ENCODE assay signal across 8 cellular contexts in genomic region chr19:19665420-19665948, GRCh38. TPM values are rescaled to one million over a fixed set of nuclear protein-coding genes. Genes with fewer than 3 reads are reported as not detected.
DNase-seq lines count a peak whose midpoint lies in the region; ATAC-seq and TF ChIP-seq lines count a peak whose summit lies in the region.
"Not testable (repeated sequence)": the region's sequence is repeated elsewhere in the genome, so short reads cannot be mapped to it uniquely, and the experiment has no call there.

No MANE protein-coding gene starts in this region.

- H3K36me3 ChIP-seq in CD8-positive, alpha-beta T cell (ENCODE audit: insufficient read depth, low read length); SU-DHL-6 (ENCODE audit: low read length): not testable (repeated sequence)

- H3K79me2 ChIP-seq in SU-DHL-6 (ENCODE audit: insufficient read depth, low read length): peaks cover 43% of the 10 kb centered on the region

- peak overlapping the region; percentile 70 for H3K27ac Mint-ChIP-seq in CD8-positive, alpha-beta T cell
- not testable (repeated sequence) for H3K27ac Mint-ChIP-seq in activated CD4-positive, alpha-beta T cell treated with anti-CD3 and anti-CD28 coated beads for 36 hours
- H3K27ac Mint-ChIP-seq in activated naive CD4-positive, alpha-beta T cell treated with anti-CD3 and anti-CD28 coated beads, Interleukin-2, amount 10 ng/mL, durations not matched to agents 7 days and 5 days: peak overlapping the region; percentile 75
- peak overlapping the region in 3 of 6 donors; percentile 24 to 64 (median 53) for H3K27ac Mint-ChIP-seq in immature natural killer cell
- peak overlapping the region in 6 of 10 donors; percentile 11 to 56 (median 32) for H3K27ac Mint-ChIP-seq in naive thymus-derived CD8-positive, alpha-beta T cell
- H3K27ac Mint-ChIP-seq in stimulated activated naive B cell treated with anti-CD40 and anti-IgM and Interleukin-4, amounts not matched to agents 10 μg/mL and 1 μg/mL and 100 μg/mL, for 72 hours: peak overlapping the region; percentile 47

- not testable (repeated sequence) for H3K9me2 ChIP-seq in SU-DHL-6 (replicated peaks; ENCODE audit: insufficient read depth, low read length)

- intact Hi-C loops in CD8-positive, alpha-beta T cell (cut with DNase I, micrococcal nuclease): loop anchor here in 1 of 2 experiments (10.0 kb wide), 1 partner anchor 261 kb away; the partner anchor contains the start of gene GATAD2A
- intact Hi-C loops in activated CD4-positive, alpha-beta T cell treated with anti-CD3 and anti-CD28 coated beads for 36 hours (cut with DNase I, micrococcal nuclease): not testable (repeated sequence)

- H3K27me3 Mint-ChIP-seq in CD8-positive, alpha-beta T cell (ENCODE audit: low read depth); activated CD4-positive, alpha-beta T cell treated with anti-CD3 and anti-CD28 coated beads for 36 hours; activated T-cell treated with anti-CD3 and anti-CD28 coated beads, Interleukin-2, amount 50 U/mL, for 4 hours (ENCODE audit: low read depth); activated naive CD4-positive, alpha-beta T cell treated with anti-CD3 and anti-CD28 coated beads, Interleukin-2, amount 10 ng/mL, durations not matched to agents 7 days and 5 days; naive thymus-derived CD8-positive, alpha-beta T cell; stimulated activated naive B cell treated with anti-CD40 and anti-IgM and Interleukin-4, amounts not matched to agents 10 μg/mL and 1 μg/mL and 100 μg/mL, for 72 hours: not testable (repeated sequence)
- H3K27me3 Mint-ChIP-seq in immature natural killer cell (ENCODE audit: low read depth in 3 of 3): peaks cover 19 to 30% (median 20%) of the 10 kb centered on the region in 3 donors

- not testable (repeated sequence) for H3K4me3 ChIP-seq in CD8-positive, alpha-beta T cell (ENCODE audit: low read depth, low read length); SU-DHL-6 (ENCODE audit: insufficient read depth, low read length, poor library complexity, severe bottlenecking)

- not testable (repeated sequence) for H3K9me3 ChIP-seq in CD8-positive, alpha-beta T cell (ENCODE audit: low read length); SU-DHL-6 (ENCODE audit: insufficient read depth, low read length)

- H3K4me1 Mint-ChIP-seq in CD8-positive, alpha-beta T cell (ENCODE audit: low read depth): peaks cover 45% of the 10 kb centered on the region
- H3K4me1 Mint-ChIP-seq in activated CD4-positive, alpha-beta T cell treated with anti-CD3 and anti-CD28 coated beads for 36 hours: peaks cover 37% of the 10 kb centered on the region
- H3K4me1 Mint-ChIP-seq in activated T-cell treated with anti-CD3 and anti-CD28 coated beads, Interleukin-2, amount 50 U/mL, for 4 hours (ENCODE audit: low read depth): peaks cover 43% of the 10 kb centered on the region
- H3K4me1 Mint-ChIP-seq in activated naive CD4-positive, alpha-beta T cell treated with anti-CD3 and anti-CD28 coated beads, Interleukin-2, amount 10 ng/mL, durations not matched to agents 7 days and 5 days: peaks cover 48% of the 10 kb centered on the region
- peaks cover 52 to 54% of the 10 kb centered on the region in 2 donors for H3K4me1 Mint-ChIP-seq in immature natural killer cell
- peaks cover 21 to 60% (median 45%) of the 10 kb centered on the region in 4 donors for H3K4me1 Mint-ChIP-seq in naive thymus-derived CD8-positive, alpha-beta T cell
- H3K4me1 Mint-ChIP-seq in stimulated activated naive B cell treated with anti-CD40 and anti-IgM and Interleukin-4, amounts not matched to agents 10 μg/mL and 1 μg/mL and 100 μg/mL, for 72 hours: peaks cover 26 to 47% of the 10 kb centered on the region in 2 donors

- peaks cover 40% of the 10 kb centered on the region for H3F3A ChIP-seq in SU-DHL-6 (ENCODE audit: insufficient read depth)

- not testable (repeated sequence) for H3K9ac ChIP-seq in SU-DHL-6 (ENCODE audit: low read length)

- CTCF ChIA-PET in CD8-positive, alpha-beta T cell (lab: Charles Lee): interaction anchor here (0.7 to 1.2 kb wide), 2 partner anchors 14 to 256 kb away, joined by 3 to 4 read pairs; no protein-coding TSS in a partner anchor
- CTCF ChIA-PET in activated CD4-positive, alpha-beta T cell treated with anti-CD3 and anti-CD28 coated beads for 36 hours (lab: Charles Lee); activated naive CD4-positive, alpha-beta T cell treated with anti-CD3 and anti-CD28 coated beads, Interleukin-2, amount 10 ng/mL, durations not matched to agents 7 days and 5 days (lab: Charles Lee): not testable (repeated sequence)

- not testable (repeated sequence) for H3K9me3 Mint-ChIP-seq in CD8-positive, alpha-beta T cell; activated CD4-positive, alpha-beta T cell treated with anti-CD3 and anti-CD28 coated beads for 36 hours (ENCODE audit: low read depth); activated T-cell treated with anti-CD3 and anti-CD28 coated beads, Interleukin-2, amount 50 U/mL, for 4 hours; activated naive CD4-positive, alpha-beta T cell treated with anti-CD3 and anti-CD28 coated beads, Interleukin-2, amount 10 ng/mL, durations not matched to agents 7 days and 5 days; immature natural killer cell; stimulated activated naive B cell treated with anti-CD40 and anti-IgM and Interleukin-4, amounts not matched to agents 10 μg/mL and 1 μg/mL and 100 μg/mL, for 72 hours
- peaks cover 0 to 33% (median 0%) of the 10 kb centered on the region in 9 donors for H3K9me3 Mint-ChIP-seq in naive thymus-derived CD8-positive, alpha-beta T cell

- peak overlapping the region; percentile 40 for H3K4me2 ChIP-seq in SU-DHL-6 (ENCODE audit: low read depth, low read length, poor library complexity, severe bottlenecking)

- not testable (repeated sequence) for H4K20me1 ChIP-seq in SU-DHL-6 (ENCODE audit: low read depth, low read length)

- TF ChIP-seq CTCF in CD8-positive, alpha-beta T cell (IDR thresholded peaks at IDR 0.05); SU-DHL-6 (IDR thresholded peaks at IDR 0.05; ENCODE audit: insufficient read depth, low read length, poor library complexity, severe bottlenecking): not testable (repeated sequence)

- not testable (repeated sequence) for H2AFZ ChIP-seq in SU-DHL-6 (ENCODE audit: low read depth, low read length, severe bottlenecking)

- H3K4me1 ChIP-seq in CD8-positive, alpha-beta T cell (ENCODE audit: insufficient read depth, low read length): peaks cover 42% of the 10 kb centered on the region

- ATAC-seq in CD8-positive, alpha-beta T cell; activated CD4-positive, alpha-beta T cell treated with anti-CD3 and anti-CD28 coated beads for 36 hours; activated T-cell treated with anti-CD3 and anti-CD28 coated beads, Interleukin-2, amount 50 U/mL, for 4 hours; naive thymus-derived CD8-positive, alpha-beta T cell; stimulated activated naive B cell treated with anti-CD40 and anti-IgM and Interleukin-4, amounts not matched to agents 10 μg/mL and 1 μg/mL and 100 μg/mL, for 72 hours (replicated peaks): not testable (repeated sequence)

- H3K4me3 Mint-ChIP-seq in CD8-positive, alpha-beta T cell; activated naive CD4-positive, alpha-beta T cell treated with anti-CD3 and anti-CD28 coated beads, Interleukin-2, amount 10 ng/mL, durations not matched to agents 7 days and 5 days: not testable (repeated sequence)
- H3K4me3 Mint-ChIP-seq in activated CD4-positive, alpha-beta T cell treated with anti-CD3 and anti-CD28 coated beads for 36 hours: peak overlapping the region; percentile 15
- H3K4me3 Mint-ChIP-seq in activated T-cell treated with anti-CD3 and anti-CD28 coated beads, Interleukin-2, amount 50 U/mL, for 4 hours: peak overlapping the region; percentile 21
- peak overlapping the region; percentile 14 to 33 (median 27) for H3K4me3 Mint-ChIP-seq in immature natural killer cell
- H3K4me3 Mint-ChIP-seq in naive thymus-derived CD8-positive, alpha-beta T cell: peak overlapping the region in 4 of 10 donors; percentile 18 to 41 (median 26)
- H3K4me3 Mint-ChIP-seq in stimulated activated naive B cell treated with anti-CD40 and anti-IgM and Interleukin-4, amounts not matched to agents 10 μg/mL and 1 μg/mL and 100 μg/mL, for 72 hours: peak overlapping the region; percentile 30 to 52

- DNase-seq in CD8-positive, alpha-beta T cell; activated CD4-positive, alpha-beta T cell treated with anti-CD3 and anti-CD28 coated beads for 36 hours; activated T-cell treated with anti-CD3 and anti-CD28 coated beads, Interleukin-2, amount 50 U/mL, for 4 hours; immature natural killer cell; naive thymus-derived CD8-positive, alpha-beta T cell; stimulated activated naive B cell treated with anti-CD40 and anti-IgM and Interleukin-4, amounts not matched to agents 10 μg/mL and 1 μg/mL and 100 μg/mL, for 72 hours: not testable (repeated sequence)
- DNase-seq in activated naive CD4-positive, alpha-beta T cell treated with anti-CD3 and anti-CD28 coated beads, Interleukin-2, amount 10 ng/mL, durations not matched to agents 7 days and 5 days: peak; percentile 7

- H3K27ac ChIP-seq in CD8-positive, alpha-beta T cell (ENCODE audit: low read depth, low read length): not testable (repeated sequence)
- H3K27ac ChIP-seq in SU-DHL-6 (ENCODE audit: low read depth, low read length): peak overlapping the region; percentile 93

- POLR2A ChIA-PET in CD8-positive, alpha-beta T cell (lab: Charles Lee): interaction anchor here (1.5 kb wide), 1 partner anchor 67 kb away, joined by 9 read pairs; the partner anchor contains the start of gene ZNF14
- POLR2A ChIA-PET in activated CD4-positive, alpha-beta T cell treated with anti-CD3 and anti-CD28 coated beads for 36 hours (lab: Charles Lee): not testable (repeated sequence)
- POLR2A ChIA-PET in naive thymus-derived CD8-positive, alpha-beta T cell (lab: Charles Lee): interaction anchor here (0.6 to 12.8 kb wide), 11 partner anchors 11 to 156 kb away, joined by 3 to 289 read pairs (median 5); partner anchors contain the start of genes LPAR2, ZNF14 and ZNF506

- peaks cover 41% of the 10 kb centered on the region for H3K36me3 Mint-ChIP-seq in CD8-positive, alpha-beta T cell
- H3K36me3 Mint-ChIP-seq in activated CD4-positive, alpha-beta T cell treated with anti-CD3 and anti-CD28 coated beads for 36 hours (ENCODE audit: low read depth): peaks cover 31% of the 10 kb centered on the region
- not testable (repeated sequence) for H3K36me3 Mint-ChIP-seq in activated T-cell treated with anti-CD3 and anti-CD28 coated beads, Interleukin-2, amount 50 U/mL, for 4 hours (ENCODE audit: insufficient read depth); immature natural killer cell
- H3K36me3 Mint-ChIP-seq in activated naive CD4-positive, alpha-beta T cell treated with anti-CD3 and anti-CD28 coated beads, Interleukin-2, amount 10 ng/mL, durations not matched to agents 7 days and 5 days: peaks cover 49% of the 10 kb centered on the region
- H3K36me3 Mint-ChIP-seq in naive thymus-derived CD8-positive, alpha-beta T cell: peaks cover 0 to 20% (median 16%) of the 10 kb centered on the region in 3 donors
- H3K36me3 Mint-ChIP-seq in stimulated activated naive B cell treated with anti-CD40 and anti-IgM and Interleukin-4, amounts not matched to agents 10 μg/mL and 1 μg/mL and 100 μg/mL, for 72 hours: peaks cover 19 to 21% of the 10 kb centered on the region in 2 donors

- H3K27me3 ChIP-seq in CD8-positive, alpha-beta T cell (ENCODE audit: insufficient read depth, low read length); SU-DHL-6 (ENCODE audit: low read length): not testable (repeated sequence)

RNA-seq across cellular contexts. Expression of gene ATP13A1, which starts 2.0 kb away (rescaled TPM):
- total RNA-seq in CD8-positive, alpha-beta T cell: 10 to 100 TPM; 79.4 to 87.9 TPM
- total RNA-seq in activated CD4-positive, alpha-beta T cell treated with anti-CD3 and anti-CD28 coated beads for 36 hours: 10 to 100 TPM; 61.8 to 71.2 TPM
- total RNA-seq in activated T-cell treated with anti-CD3 and anti-CD28 coated beads, Interleukin-2, amount 50 U/mL, for 4 hours: 100 to 1,000 TPM; 101 to 108 (median 102) TPM
- polyA plus RNA-seq in immature natural killer cell: 10 to 100 TPM in 2 of 3 donors, 1 to 10 TPM in 1; 8.4 to 29.2 (median 18.6) TPM
- 100 to 1,000 TPM; 155 to 158 TPM for total RNA-seq in naive thymus-derived CD8-positive, alpha-beta T cell
- polyA plus RNA-seq in naive thymus-derived CD8-positive, alpha-beta T cell: 10 to 100 TPM; 15.3 to 46.7 (median 20.7) TPM

RNA-seq across cellular contexts. Expression of gene ZNF101, which starts 3.2 kb away (rescaled TPM):
- total RNA-seq in CD8-positive, alpha-beta T cell: 10 to 100 TPM; 71.2 to 75.5 TPM
- total RNA-seq in activated CD4-positive, alpha-beta T cell treated with anti-CD3 and anti-CD28 coated beads for 36 hours: 10 to 100 TPM; 63.9 to 70.8 TPM
- 10 to 100 TPM; 29.2 to 33.2 (median 29.4) TPM for total RNA-seq in activated T-cell treated with anti-CD3 and anti-CD28 coated beads, Interleukin-2, amount 50 U/mL, for 4 hours
- polyA plus RNA-seq in immature natural killer cell: 10 to 100 TPM; 33.9 to 51.4 (median 36.8) TPM
- total RNA-seq in naive thymus-derived CD8-positive, alpha-beta T cell: 100 to 1,000 TPM; 252 to 269 TPM
- 100 to 1,000 TPM in 2 of 3 donors, 10 to 100 TPM in 1; 99.7 to 144 (median 131) TPM for polyA plus RNA-seq in naive thymus-derived CD8-positive, alpha-beta T cell

RNA-seq across cellular contexts. Expression of gene GMIP, which starts 22.0 kb away (rescaled TPM):
- 10 to 100 TPM; 82.7 to 85.7 TPM for total RNA-seq in CD8-positive, alpha-beta T cell
- 10 to 100 TPM; 54.9 to 56.6 TPM for total RNA-seq in activated CD4-positive, alpha-beta T cell treated with anti-CD3 and anti-CD28 coated beads for 36 hours
- total RNA-seq in activated T-cell treated with anti-CD3 and anti-CD28 coated beads, Interleukin-2, amount 50 U/mL, for 4 hours: 10 to 100 TPM; 38.7 to 43.4 (median 42.1) TPM
- polyA plus RNA-seq in immature natural killer cell: 10 to 100 TPM; 38.9 to 84.4 (median 40.0) TPM
- total RNA-seq in naive thymus-derived CD8-positive, alpha-beta T cell: 100 to 1,000 TPM; 133 to 135 TPM
- 10 to 100 TPM; 40.6 to 72.4 (median 41.9) TPM for polyA plus RNA-seq in naive thymus-derived CD8-positive, alpha-beta T cell

RNA-seq across cellular contexts. Expression of gene LPAR2, which starts 37.5 kb away (rescaled TPM):
- total RNA-seq in CD8-positive, alpha-beta T cell: 10 to 100 TPM; 63.8 to 67.4 TPM
- 10 to 100 TPM; 21.6 to 33.2 TPM for total RNA-seq in activated CD4-positive, alpha-beta T cell treated with anti-CD3 and anti-CD28 coated beads for 36 hours
- total RNA-seq in activated T-cell treated with anti-CD3 and anti-CD28 coated beads, Interleukin-2, amount 50 U/mL, for 4 hours: 10 to 100 TPM in 2 of 3 donors, 1 to 10 TPM in 1; 9.4 to 15.1 (median 14.7) TPM
- 1 to 10 TPM; 3.8 to 5.9 (median 4.6) TPM for polyA plus RNA-seq in immature natural killer cell
- total RNA-seq in naive thymus-derived CD8-positive, alpha-beta T cell: 10 to 100 TPM; 82.7 to 93.1 TPM
- polyA plus RNA-seq in naive thymus-derived CD8-positive, alpha-beta T cell: 10 to 100 TPM; 12.9 to 38.0 (median 16.7) TPM

RNA-seq across cellular contexts. Expression of gene PBX4, which starts 47.0 kb away (rescaled TPM):
- total RNA-seq in CD8-positive, alpha-beta T cell: 10 to 100 TPM; 44.4 to 48.8 TPM
- 10 to 100 TPM; 19.4 to 21.2 TPM for total RNA-seq in activated CD4-positive, alpha-beta T cell treated with anti-CD3 and anti-CD28 coated beads for 36 hours
- 10 to 100 TPM in 1 of 3 donors, 1 to 10 TPM in 2; 8.9 to 12.1 (median 9.2) TPM for total RNA-seq in activated T-cell treated with anti-CD3 and anti-CD28 coated beads, Interleukin-2, amount 50 U/mL, for 4 hours
- under 1 TPM in 2 of 3 donors, not detected in 1; 0.57 to 0.82 TPM for polyA plus RNA-seq in immature natural killer cell
- 10 to 100 TPM; 46.0 to 49.4 TPM for total RNA-seq in naive thymus-derived CD8-positive, alpha-beta T cell
- polyA plus RNA-seq in naive thymus-derived CD8-positive, alpha-beta T cell: 1 to 10 TPM; 2.6 to 6.9 (median 4.2) TPM
